ENCODE assay signal across 8 cellular contexts in genomic region chr1:159925713-159926066, GRCh38. TPM values are rescaled to one million over a fixed set of nuclear protein-coding genes. Genes with fewer than 3 reads are reported as not detected.
DNase-seq lines count a peak whose midpoint lies in the region; ATAC-seq lines count a peak whose summit lies in the region.

No MANE protein-coding gene starts in this region.

- H3K27me3 Mint-ChIP-seq in activated T-cell treated with anti-CD3 and anti-CD28 coated beads, Interleukin-2, amount 50 U/mL, for 4 hours (ENCODE audit: low read depth): no peaks in the 10 kb centered on the region
- H3K27me3 Mint-ChIP-seq in activated T-helper 17 cell treated with anti-CD3 and anti-CD28 coated beads, Interleukin-2, amount 50 U/mL, for 72 hours: no peaks in the 10 kb centered on the region

- no peaks in the 10 kb centered on the region for H3K27me3 ChIP-seq in stomach smooth muscle (ENCODE audit: control insufficient read depth in 1 of 2, insufficient read depth in 2 of 2, low read length in 2 of 2)

- peak overlapping the region; percentile 90 for H3K4me3 Mint-ChIP-seq in activated T-cell treated with anti-CD3 and anti-CD28 coated beads, Interleukin-2, amount 50 U/mL, for 4 hours
- peak overlapping the region; percentile 89 for H3K4me3 Mint-ChIP-seq in activated T-helper 17 cell treated with anti-CD3 and anti-CD28 coated beads, Interleukin-2, amount 50 U/mL, for 72 hours

- peak; percentile 7 to 12 for ATAC-seq in activated T-cell treated with anti-CD3 and anti-CD28 coated beads, Interleukin-2, amount 50 U/mL, for 4 hours
- peak; percentile 1 for ATAC-seq in HG03135 (IDR thresholded peaks at IDR 0.05; ENCODE audit: unreplicated experiment)
- peak; percentile 44 for ATAC-seq in activated T-helper 17 cell treated with anti-CD3 and anti-CD28 coated beads, Interleukin-2, amount 50 U/mL, for 72 hours (replicated peaks)

- no peak for DNase-seq in activated T-cell treated with anti-CD3 and anti-CD28 coated beads, Interleukin-2, amount 50 U/mL, for 4 hours
- DNase-seq in activated T-cell treated with anti-CD3 and anti-CD28 coated beads for 4 hours (no peak), SK-N-DZ (ENCODE audit: low spot score) (no peak)
- DNase-seq in stimulated activated CD4-positive, alpha-beta T cell treated with anti-CD3 and anti-CD28 coated beads, Interleukin-4, amount 100 ng/mL, for 1 hour: no peak

- H3K4me3 ChIP-seq in iPS-18c (ENCODE audit: insufficient read depth, low read depth, low read length) (peak overlapping the region; percentile 86), stomach smooth muscle (ENCODE audit: low read length in 2 of 2) (peak overlapping the region; percentile 98 to 99)

- H3K4me1 ChIP-seq in stomach smooth muscle (ENCODE audit: control insufficient read depth, insufficient read depth, low read length): peaks cover 48% of the 10 kb centered on the region

- no peaks in the 10 kb centered on the region for H3K9me3 Mint-ChIP-seq in activated T-cell treated with anti-CD3 and anti-CD28 coated beads, Interleukin-2, amount 50 U/mL, for 4 hours
- no peaks in the 10 kb centered on the region for H3K9me3 Mint-ChIP-seq in activated T-helper 17 cell treated with anti-CD3 and anti-CD28 coated beads, Interleukin-2, amount 50 U/mL, for 72 hours

- peaks cover 11% of the 10 kb centered on the region for H3K36me3 Mint-ChIP-seq in activated T-cell treated with anti-CD3 and anti-CD28 coated beads, Interleukin-2, amount 50 U/mL, for 4 hours (ENCODE audit: insufficient read depth)
- H3K36me3 Mint-ChIP-seq in activated T-helper 17 cell treated with anti-CD3 and anti-CD28 coated beads, Interleukin-2, amount 50 U/mL, for 72 hours (ENCODE audit: low read depth): peaks cover 51% of the 10 kb centered on the region

- H3K27ac Mint-ChIP-seq in activated T-helper 17 cell treated with anti-CD3 and anti-CD28 coated beads, Interleukin-2, amount 50 U/mL, for 72 hours: peak overlapping the region; percentile 99

- no peaks in the 10 kb centered on the region for H3K9me3 ChIP-seq in iPS-18c (ENCODE audit: control insufficient read depth, insufficient read depth, low read length)
- H3K9me3 ChIP-seq in stomach smooth muscle (ENCODE audit: control insufficient read depth in 2 of 2, low read length in 2 of 2): no peaks in the 10 kb centered on the region

- peaks cover 52% of the 10 kb centered on the region for H3K4me1 Mint-ChIP-seq in activated T-cell treated with anti-CD3 and anti-CD28 coated beads, Interleukin-2, amount 50 U/mL, for 4 hours (ENCODE audit: low read depth)
- H3K4me1 Mint-ChIP-seq in activated T-helper 17 cell treated with anti-CD3 and anti-CD28 coated beads, Interleukin-2, amount 50 U/mL, for 72 hours: peaks cover 39% of the 10 kb centered on the region

- H3K36me3 ChIP-seq in stomach smooth muscle (ENCODE audit: control insufficient read depth in 2 of 2, insufficient read depth in 2 of 2, low read length in 2 of 2): no peaks in the 10 kb centered on the region

- H3K27ac ChIP-seq in stomach smooth muscle (ENCODE audit: low read length): peak overlapping the region; percentile 91

- H3K9ac ChIP-seq in stomach smooth muscle (ENCODE audit: low read length in 2 of 2): peak overlapping the region; percentile 89 to 94

RNA-seq across cellular contexts. Expression of gene TAGLN2, which starts 0.4 kb away (rescaled TPM):
- total RNA-seq in activated T-cell treated with anti-CD3 and anti-CD28 coated beads, Interleukin-2, amount 50 U/mL, for 4 hours: 100 to 1,000 TPM; 338 to 362 (median 353) TPM
- 100 to 1,000 TPM; 457 to 593 TPM for total RNA-seq in activated T-helper 17 cell treated with anti-CD3 and anti-CD28 coated beads, Interleukin-2, amount 50 U/mL, for 72 hours
- 195 and 211 TPM in 2 replicates for polyA plus RNA-seq in SK-N-DZ (2014; cell fraction: cytosol; rRNA removed)
- 87.6 and 96.3 TPM in 2 replicates for polyA plus RNA-seq in SK-N-DZ (2014; cell fraction: nucleus; rRNA removed)

RNA-seq across cellular contexts. Expression of gene IGSF9, which starts 19.7 kb away (rescaled TPM):
- under 1 TPM; 0.11 to 0.20 (median 0.16) TPM for total RNA-seq in activated T-cell treated with anti-CD3 and anti-CD28 coated beads, Interleukin-2, amount 50 U/mL, for 4 hours
- not detected for total RNA-seq in activated T-helper 17 cell treated with anti-CD3 and anti-CD28 coated beads, Interleukin-2, amount 50 U/mL, for 72 hours
- 16.2 and 17.5 TPM in 2 replicates for polyA plus RNA-seq in SK-N-DZ (2014; cell fraction: cytosol; rRNA removed)
- 40.6 and 58.6 TPM in 2 replicates for polyA plus RNA-seq in SK-N-DZ (2014; cell fraction: nucleus; rRNA removed)

RNA-seq across cellular contexts. Expression of gene CFAP45, which starts 25.7 kb away (rescaled TPM):
- total RNA-seq in activated T-cell treated with anti-CD3 and anti-CD28 coated beads, Interleukin-2, amount 50 U/mL, for 4 hours: 1 to 10 TPM in 1 of 3 donors, under 1 TPM in 2; 0.82 to 1.2 (median 0.82) TPM
- 1 to 10 TPM in 1 of 2 donors, under 1 TPM in 1; 0.78 to 3.6 TPM for total RNA-seq in activated T-helper 17 cell treated with anti-CD3 and anti-CD28 coated beads, Interleukin-2, amount 50 U/mL, for 72 hours
- 0.17 and 0.29 TPM in 2 replicates for polyA plus RNA-seq in SK-N-DZ (2014; cell fraction: cytosol; rRNA removed)
- 4.3 TPM in 1 of 2 replicates, not detected in the other for polyA plus RNA-seq in SK-N-DZ (2014; cell fraction: nucleus; rRNA removed)

RNA-seq across cellular contexts. Expression of gene SLAMF9, which starts 28.3 kb away (rescaled TPM):
- total RNA-seq in activated T-cell treated with anti-CD3 and anti-CD28 coated beads, Interleukin-2, amount 50 U/mL, for 4 hours: not detected
- not detected for total RNA-seq in activated T-helper 17 cell treated with anti-CD3 and anti-CD28 coated beads, Interleukin-2, amount 50 U/mL, for 72 hours
- not detected in 2 replicates for polyA plus RNA-seq in SK-N-DZ (2014; cell fraction: cytosol; rRNA removed)
- not detected in 2 replicates for polyA plus RNA-seq in SK-N-DZ (2014; cell fraction: nucleus; rRNA removed)
